9 cellular contexts compared by ENCODE assay signal in genomic region chr7:55552320-55553086, GRCh38. TPM values are rescaled to one million over a fixed set of nuclear protein-coding genes. Genes with fewer than 3 reads are reported as not detected.
DNase-seq lines count a peak whose midpoint lies in the region; ATAC-seq, FAIRE-seq and TF ChIP-seq lines count a peak whose summit lies in the region.
"Had no signal": no experiment of that assay in that cellular context is flagged by ENCODE, and none has a peak within 500 bp of the region (broad histone marks: within the 10 kb centered on the region; RNA-seq: fewer than 3 reads in every experiment).

No MANE protein-coding gene starts in this region.

- CTCF ChIA-PET in A549 (lab: Yijun Ruan, JAX) (interaction anchor here (1.6 kb wide), 1 partner anchor 10 kb away, joined by 3 read pairs; no protein-coding TSS in a partner anchor), Caco-2 (lab: Charles Lee) (no interaction called here)

- H3K9me3 ChIP-seq in A549 (no peaks in the 10 kb centered on the region), endocrine pancreas (ENCODE audit: control insufficient read depth, low read length) (no peaks in the 10 kb centered on the region), muscle layer of duodenum (ENCODE audit: control insufficient read depth in 1 of 2, low read length in 2 of 2) (no peaks in the 10 kb centered on the region), Caco-2 (no peaks in the 10 kb centered on the region)

- peaks cover 10% of the 10 kb centered on the region for H3K36me3 Mint-ChIP-seq in Caco-2 (ENCODE audit: insufficient read depth, unreplicated experiment)

- DNase-seq in A549 (ENCODE audit: low read depth in 1 of 2, low spot score in 1 of 2): peak in 1 of 2 experiments; percentile 37
- peak; percentile 15 to 65 for DNase-seq in NCI-H2081 (lab: John Stamatoyannopoulos, UW)
- DNase-seq in dedifferentiated amniotic fluid mesenchymal stem cell (ENCODE audit: extremely low spot score): no peak
- DNase-seq in Caco-2: no peak
- no peak for DNase-seq in NCI-H524 treated with DMSO at 0.1 percent for 48 hours (lab: John Stamatoyannopoulos, UW)
- DNase-seq: activated CD8-positive, alpha-beta memory T cell treated with anti-CD3 and anti-CD28 coated beads for 24 hours had no signal

- BruUV-seq in Caco-2 (replicated peaks; lab: Mats Ljungman, UMichigan): no TSS peak

- H3K4me2 ChIP-seq in A549: peak overlapping the region; percentile 37; the same call in 2 of the 3 replicates

- no peak for TF ChIP-seq RAD21 in A549 (conservative IDR thresholded peaks at IDR 0.05 in 1 of 2, IDR thresholded peaks at IDR 0.05 in 1 of 2)

- intact Hi-C loops in Caco-2 (cut with micrococcal nuclease; ENCODE audit: unreplicated experiment): no loop called here

- peak overlapping the region in 1 of 2 experiments; percentile 32; a peak in 2 of 6 replicates for H3K27ac ChIP-seq in A549
- H3K27ac ChIP-seq in muscle layer of duodenum (ENCODE audit: low read length): peak overlapping the region; percentile 25

- H3K4me3 Mint-ChIP-seq in Caco-2 (ENCODE audit: unreplicated experiment): no peak overlapping the region

- H3K9me3 Mint-ChIP-seq in Caco-2 (ENCODE audit: unreplicated experiment): no peaks in the 10 kb centered on the region

- POLR2A ChIA-PET in A549 (lab: Yijun Ruan, JAX): no interaction called here
- POLR2A ChIA-PET in Caco-2 (lab: Charles Lee): no interaction called here

- H3K27me3 ChIP-seq in endocrine pancreas (ENCODE audit: control insufficient read depth, insufficient read depth, low read length): no peaks in the 10 kb centered on the region
- H3K27me3 ChIP-seq in muscle layer of duodenum (ENCODE audit: low read depth, low read length): no peaks in the 10 kb centered on the region
- no peaks in the 10 kb centered on the region for H3K27me3 ChIP-seq in Caco-2 (replicated peaks; ENCODE audit: control insufficient read depth, insufficient read depth, low read length)

- TF ChIP-seq POLR2A in A549 (IDR thresholded peaks at IDR 0.05; ENCODE audit: low read length): no peak

- TF ChIP-seq EP300 in A549 (IDR thresholded peaks at IDR 0.05): no peak

- H3K9ac ChIP-seq in endocrine pancreas (ENCODE audit: control insufficient read depth, insufficient read depth, low read length): no peak overlapping the region

- no peak for FAIRE-seq in A549 (lab: Jason Lieb, UNC)

- H3K27ac Mint-ChIP-seq in Caco-2 (ENCODE audit: unreplicated experiment): no peak overlapping the region

- H3K4me1 Mint-ChIP-seq in Caco-2 (ENCODE audit: low read depth, unreplicated experiment): peaks cover 9% of the 10 kb centered on the region

- 69% methylated on average over 10 of the region's 13 CpGs for WGBS in A549 (ENCODE audit: missing lambda C conversion rate)

- H3K4me1 ChIP-seq in A549 (peaks cover 38% of the 10 kb centered on the region), endocrine pancreas (ENCODE audit: control insufficient read depth, insufficient read depth, low read length) (peaks cover 22% of the 10 kb centered on the region), muscle layer of duodenum (ENCODE audit: control insufficient read depth in 1 of 2, insufficient read depth in 2 of 2, low read length in 2 of 2) (peaks cover 20 to 30% of the 10 kb centered on the region in 2 donors), Caco-2 (peaks cover 9% of the 10 kb centered on the region; the same call in 1 of the 2 replicates)

- peak; percentile 63 to 75; a peak in 4 of 6 replicates for ATAC-seq in A549
- ATAC-seq in GM21526 (IDR thresholded peaks at IDR 0.05; ENCODE audit: low FRiP score, unreplicated experiment): no peak

- no peaks in the 10 kb centered on the region for H3K36me3 ChIP-seq in endocrine pancreas (ENCODE audit: control insufficient read depth, insufficient read depth, low read length)
- no peaks in the 10 kb centered on the region for H3K36me3 ChIP-seq in muscle layer of duodenum (ENCODE audit: control insufficient read depth in 1 of 2, insufficient read depth in 2 of 2, low read length in 2 of 2)
- H3K36me3 ChIP-seq in Caco-2 (ENCODE audit: control insufficient read depth, insufficient read depth, low read length): no peaks in the 10 kb centered on the region; the same call in 1 of the 2 replicates

- H3K4me3 ChIP-seq in A549 (no peak overlapping the region), endocrine pancreas (ENCODE audit: control insufficient read depth, insufficient read depth, low read length) (peak overlapping the region; percentile 29), muscle layer of duodenum (ENCODE audit: low read depth in 1 of 2, low read length in 2 of 2) (no peak overlapping the region), Caco-2 (ENCODE audit: low read depth, low read length) (no peak overlapping the region)

- no peak for TF ChIP-seq CTCF in A549 (IDR thresholded peaks at IDR 0.05)
- no peak for TF ChIP-seq CTCF in Caco-2 (IDR thresholded peaks at IDR 0.05; ENCODE audit: insufficient read depth in 1 of 2, low read depth in 1 of 2, low read length in 1 of 2, severe bottlenecking in 1 of 2, unreplicated experiment in 1 of 2)

- no peaks in the 10 kb centered on the region for H3K27me3 Mint-ChIP-seq in Caco-2 (ENCODE audit: insufficient read depth, unreplicated experiment)

TF ChIP-seq in A549, 52 proteins besides CTCF, POLR2A, EP300 and RAD21:
- TF ChIP-seq ELK1 (IDR thresholded peaks at IDR 0.05; ENCODE audit: low read depth, low read length) (no peak), JUNB (IDR thresholded peaks at IDR 0.05) (no peak), GATA3 (IDR thresholded peaks at IDR 0.05; ENCODE audit: borderline replicate concordance) (no peak), HOXB13 (CRISPR knock-in tag; IDR thresholded peaks at IDR 0.05; ENCODE audit: low read depth) (no peak), HDAC2 (IDR thresholded peaks at IDR 0.05) (no peak), TFCP2L1 (CRISPR knock-in tag; IDR thresholded peaks at IDR 0.05) (no peak), NPAS2 (CRISPR knock-in tag; IDR thresholded peaks at IDR 0.05; ENCODE audit: borderline replicate concordance) (no peak)

RNA-seq across cellular contexts. Expression of gene VOPP1, which starts 19.8 kb away (rescaled TPM):
- 64.4 and 68.1 TPM in 2 replicates for polyA plus RNA-seq in A549 (2011; rRNA removed)
- polyA plus RNA-seq in A549 (2012; cell fraction: cytosol; rRNA removed): 39.0 and 54.6 TPM in 2 replicates
- polyA plus RNA-seq in A549 (2012; cell fraction: nucleus; rRNA removed): 29.2 and 35.0 TPM in 2 replicates
- polyA plus RNA-seq in A549 (2017; fragmentation: RNase III; extraction: RNeasy Plus Mini Kit Qiagen cat#74134 plus additional on column Dnase treatment): 70.5 to 74.0 TPM (median 73.4 TPM) in 3 replicates
- polyA minus RNA-seq in A549 (2011; rRNA and poly(A)+ RNA removed): 78.6 and 87.2 TPM in 2 replicates
- 43.6 and 46.8 TPM in 2 replicates for total RNA-seq in Caco-2 (2022)

Comparison
In these comparisons a context has a peak if more than half of its experiments do, and no peak if none do; other contexts are left out.
1. DNase-seq: peak in NCI-H2081 (2 of 2); none in dedifferentiated amniotic fluid mesenchymal stem cell (single experiment), Caco-2 (0 of 2) and NCI-H524 treated with DMSO at 0.1 percent for 48 hours (single experiment).